ENCODE assay signal across 30 cellular contexts in the genomic region with DNA sequence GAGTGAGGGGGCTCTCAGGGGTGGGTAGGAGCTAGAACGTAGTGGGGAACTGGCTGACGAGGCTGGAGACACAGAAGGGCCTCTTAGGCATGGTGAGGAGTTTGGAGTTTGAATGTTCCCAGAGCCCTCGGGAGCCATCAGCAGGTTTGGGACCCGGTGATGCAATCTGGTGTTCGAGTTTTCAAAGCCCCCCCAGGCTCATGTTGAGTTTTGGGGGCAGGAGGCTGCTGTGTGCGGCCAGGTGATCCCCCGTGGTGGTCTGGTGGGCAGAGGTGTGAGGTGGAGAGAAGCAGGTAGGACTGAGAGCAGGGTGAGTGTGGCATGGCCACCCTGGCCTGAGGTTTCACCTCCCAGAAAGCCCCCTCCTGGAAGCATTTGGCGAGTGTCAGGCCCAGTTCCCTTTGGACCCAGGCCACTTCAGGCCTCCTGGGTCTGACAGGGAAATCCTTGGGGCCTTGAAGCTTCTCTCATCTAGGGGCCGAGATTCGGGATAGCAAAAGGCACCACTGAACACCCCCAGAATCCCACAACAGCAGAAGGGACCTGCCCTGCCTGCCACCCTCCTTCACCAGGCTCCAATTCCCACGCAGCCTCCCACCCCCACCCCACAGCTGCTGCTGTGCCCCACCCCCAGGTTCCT. TPM values are rescaled to one million over a fixed set of nuclear protein-coding genes. Genes with fewer than 3 reads are reported as not detected.
A peak's percentile ranks its signal among the peaks of the same experiment; 100 is the strongest.
DNase-seq lines count a peak whose midpoint lies in the region; ATAC-seq, FAIRE-seq and TF ChIP-seq lines count a peak whose summit lies in the region.
"Had no signal": no experiment of that assay in that cellular context is flagged by ENCODE, and none has a peak within 500 bp of the region (broad histone marks: within the 10 kb centered on the region; RNA-seq: fewer than 3 reads in every experiment).

No MANE protein-coding gene starts in this region.

- intact Hi-C loops in GM12878 (cut with micrococcal nuclease; ENCODE audit: unreplicated experiment), result no loop called here
- intact Hi-C loops in activated CD4-positive, alpha-beta T cell treated with anti-CD3 and anti-CD28 coated beads for 36 hours (cut with DNase I, micrococcal nuclease), result loop anchor here in 1 of 2 experiments (5.0 kb wide), 1 partner anchor 202 kb away; a partner anchor contains a TSS

- no peak overlapping the region for H3K23ac ChIP-seq in mesendoderm (ENCODE audit: low read length)

- H3K9me3 ChIP-seq in BLaER1, result no peaks in the 10 kb centered on the region
- no peaks in the 10 kb centered on the region for H3K9me3 ChIP-seq in GM12878 (replicated peaks; ENCODE audit: control insufficient read depth, insufficient read depth, low read length)
- H3K9me3 ChIP-seq: testis had no signal

- SMC1A ChIA-PET in GM12878 (lab: Charles Lee; ENCODE audit: uncharacterized antibody, unreplicated experiment), result no interaction called here

- H3K27ac ChIP-seq in BLaER1 (peak overlapping the region; percentile 55; the same call in 1 of the 2 replicates), GM23338 (ENCODE audit: low read depth) (no peak overlapping the region), GM12878 (ENCODE audit: control insufficient read depth, insufficient read depth) (no peak overlapping the region), mesendoderm (ENCODE audit: low read depth, low read length) (no peak overlapping the region)
- H3K27ac ChIP-seq: neural progenitor cell, testis, WERI-Rb-1 had no signal

- H2BK120ac ChIP-seq in mesendoderm (ENCODE audit: low read depth, low read length), result no peak overlapping the region

- no peak for TF ChIP-seq RAD21 in GM12878 (IDR thresholded peaks at IDR 0.05; ENCODE audit: insufficient read depth, low read depth, low read length)

- H3K9me2 ChIP-seq in GM23338 (ENCODE audit: insufficient read depth), result no peaks in the 10 kb centered on the region

- DNase-seq in GM23338 (ENCODE audit: low spot score) (peak; percentile 1), GM12878 (ENCODE audit: low read depth, low spot score) (no peak), mesendoderm (no peak), HTR-8/SVneo (ENCODE audit: insufficient read length, low spot score) (no peak)
- DNase-seq in activated CD4-positive, alpha-beta T cell treated with anti-CD3 and anti-CD28 coated beads for 36 hours, result no peak
- DNase-seq: activated CD4-positive, alpha-beta T cell treated with anti-CD3 and anti-CD28 coated beads for 48 hours; activated CD8-positive, alpha-beta memory T cell treated with anti-CD3 and anti-CD28 coated beads for 24 hours; activated effector memory CD4-positive, alpha-beta T cell treated with Interleukin-2 at 50 U/mL for 16 hours; activated naive CD8-positive, alpha-beta T cell treated with anti-CD3 and anti-CD28 coated beads for 36 hours; activated T-cell treated with anti-CD3 and anti-CD28 coated beads for 4 hours; aorta; cortex of kidney; effector memory CD8-positive, alpha-beta T cell; erythroblast; left colon; NCI-H1694; NCI-H446 treated with DMSO at 0.1 percent for 48 hours; NCI-H774; stimulated activated CD8-positive, alpha-beta memory T cell treated with anti-CD3 and anti-CD28 coated beads, Interleukin-4, amount 100 ng/mL, for 48 hours; testis; WERI-Rb-1 had no signal

- H3K27ac Mint-ChIP-seq in GM23338, result no peak overlapping the region
- H3K27ac Mint-ChIP-seq in activated CD4-positive, alpha-beta T cell treated with anti-CD3 and anti-CD28 coated beads for 36 hours, result no peak overlapping the region
- H3K27ac Mint-ChIP-seq: activated naive CD8-positive, alpha-beta T cell treated with anti-CD3 and anti-CD28 coated beads for 36 hours; stimulated activated naive CD8-positive, alpha-beta T cell treated with anti-CD3 and anti-CD28 coated beads, Interleukin-15, Interleukin-2, amounts not matched to agents 100 ng/mL and 50 ng/mL, for 24 hours had no signal

- H3K79me1 ChIP-seq in mesendoderm (ENCODE audit: low read length), result peaks cover 3% of the 10 kb centered on the region

- peaks cover 29% of the 10 kb centered on the region for H3F3A ChIP-seq in GM23338 (replicated peaks; ENCODE audit: low read depth)

- TF ChIP-seq CTCF in GM23338 (conservative IDR thresholded peaks at IDR 0.05; ENCODE audit: low read depth in 2 of 2), result no peak
- TF ChIP-seq CTCF in GM12878 (IDR thresholded peaks at IDR 0.05 in 2 of 3, conservative IDR thresholded peaks at IDR 0.05 in 1 of 3; ENCODE audit: control insufficient read depth in 2 of 3, extremely low read depth in 1 of 3, insufficient read depth in 1 of 3, low read depth in 3 of 3, low read length in 3 of 3), result no peak

- TF ChIP-seq POLR2A in GM12878 (IDR thresholded peaks at IDR 0.05; ENCODE audit: low read depth, low read length), result peak; percentile 56

- H4K20me1 ChIP-seq in BLaER1, result peaks cover 13% of the 10 kb centered on the region
- H4K20me1 ChIP-seq in GM23338 (replicated peaks; ENCODE audit: insufficient read depth), result peaks cover 5% of the 10 kb centered on the region
- no peaks in the 10 kb centered on the region for H4K20me1 ChIP-seq in GM12878 (ENCODE audit: control insufficient read depth, insufficient read depth)

- no peaks in the 10 kb centered on the region for H3K9me3 Mint-ChIP-seq in GM23338
- H3K9me3 Mint-ChIP-seq in activated CD4-positive, alpha-beta T cell treated with anti-CD3 and anti-CD28 coated beads for 36 hours (ENCODE audit: low read depth), result no peaks in the 10 kb centered on the region
- H3K9me3 Mint-ChIP-seq: activated naive CD8-positive, alpha-beta T cell treated with anti-CD3 and anti-CD28 coated beads for 36 hours; effector memory CD8-positive, alpha-beta T cell; neural progenitor cell; stimulated activated naive CD8-positive, alpha-beta T cell treated with anti-CD3 and anti-CD28 coated beads, Interleukin-15, Interleukin-2, amounts not matched to agents 100 ng/mL and 50 ng/mL, for 24 hours had no signal

- H3K27me3 ChIP-seq in BLaER1 (no peaks in the 10 kb centered on the region), GM23338 (ENCODE audit: insufficient read depth) (0 out of 2 replicates have a peak, but pooled peaks cover 3% of the 10 kb centered on the region), GM12878 (replicated peaks in 1 of 2; ENCODE audit: control insufficient read depth in 2 of 2, insufficient read depth in 2 of 2, low read length in 1 of 2) (no peaks in the 10 kb centered on the region), mesendoderm (ENCODE audit: insufficient read depth, low read length, poor library complexity) (no peaks in the 10 kb centered on the region)
- H3K27me3 ChIP-seq: neural progenitor cell, testis had no signal

- H4K5ac ChIP-seq in mesendoderm (ENCODE audit: low read length), result no peak overlapping the region

- H3K9ac ChIP-seq in BLaER1 (no peak overlapping the region), GM12878 (ENCODE audit: control insufficient read depth, insufficient read depth, low read length) (no peak overlapping the region), mesendoderm (ENCODE audit: low read length) (no peak overlapping the region)
- H3K9ac ChIP-seq: neural progenitor cell had no signal

- peaks cover 5% of the 10 kb centered on the region; the same call in 1 of the 2 replicates for H3K79me2 ChIP-seq in GM23338 (replicated peaks; ENCODE audit: insufficient read depth)
- H3K79me2 ChIP-seq in GM12878 (ENCODE audit: control insufficient read depth, insufficient read depth, low read length), result peaks cover 6% of the 10 kb centered on the region
- no peaks in the 10 kb centered on the region for H3K79me2 ChIP-seq in mesendoderm (ENCODE audit: control insufficient read depth, insufficient read depth, low read length)

- H3K56ac ChIP-seq in mesendoderm (ENCODE audit: low read length), result peak overlapping the region; percentile 42

- H2AFZ ChIP-seq in GM23338 (no peak overlapping the region), GM12878 (ENCODE audit: control insufficient read depth, low read depth, low read length) (no peak overlapping the region)
- H2AFZ ChIP-seq: neural progenitor cell had no signal

- H2AK5ac ChIP-seq in mesendoderm (ENCODE audit: low read length), result no peak overlapping the region

- peaks cover 32% of the 10 kb centered on the region for H3K36me3 Mint-ChIP-seq in GM23338 (ENCODE audit: low read depth)
- H3K36me3 Mint-ChIP-seq in activated CD4-positive, alpha-beta T cell treated with anti-CD3 and anti-CD28 coated beads for 36 hours (ENCODE audit: low read depth), result peaks cover 12% of the 10 kb centered on the region

- H3K4me2 ChIP-seq in BLaER1 (peak overlapping the region; percentile 32; the same call in 1 of the 2 replicates), GM23338 (peak overlapping the region; percentile 73; the same call in 1 of the 2 replicates), GM12878 (ENCODE audit: control insufficient read depth, insufficient read depth) (no peak overlapping the region), mesendoderm (ENCODE audit: low read length) (no peak overlapping the region)
- H3K4me2 ChIP-seq: neural progenitor cell had no signal

- WGBS in GM12878 (ENCODE audit: insufficient coverage, insufficient replicate concordance, low lambda C conversion rate, missing lambda C conversion rate), result 52% methylated on average over 11 of the region's 11 CpGs
- no CpG with 5 or more reads among the region's 11 CpGs for WGBS in mesendoderm (ENCODE audit: extremely low coverage, insufficient coverage, low lambda C conversion rate)

- H3K4me3 ChIP-seq in BLaER1 (no peak overlapping the region), GM23338 (no peak overlapping the region), GM12878 (no peak overlapping the region), mesendoderm (ENCODE audit: low read length) (no peak overlapping the region)
- H3K4me3 ChIP-seq: neural progenitor cell had no signal

- peaks cover 46% of the 10 kb centered on the region for H3K4me1 Mint-ChIP-seq in GM23338
- peaks cover 8% of the 10 kb centered on the region for H3K4me1 Mint-ChIP-seq in activated CD4-positive, alpha-beta T cell treated with anti-CD3 and anti-CD28 coated beads for 36 hours

- H3K36me3 ChIP-seq in BLaER1 (peaks cover 43% of the 10 kb centered on the region), GM23338 (ENCODE audit: insufficient read depth) (no peaks in the 10 kb centered on the region), GM12878 (ENCODE audit: control insufficient read depth in 2 of 2, insufficient read depth in 2 of 2, low read length in 1 of 2) (peaks cover 3 to 23% of the 10 kb centered on the region in 2 experiments), mesendoderm (ENCODE audit: control insufficient read depth, insufficient read depth, low read length) (peaks cover 4% of the 10 kb centered on the region)
- H3K36me3 ChIP-seq: neural progenitor cell had no signal

- H3K18ac ChIP-seq in mesendoderm (ENCODE audit: low read length), result no peak overlapping the region

- H2BK5ac ChIP-seq in mesendoderm (ENCODE audit: low read length), result no peak overlapping the region

- FAIRE-seq in GM12878 (lab: Jason Lieb, UNC) (no peak), HTR-8/SVneo (lab: Jason Lieb, UNC) (no peak)
- FAIRE-seq: G401.6, GM19239, RCC 7860 had no signal

- no peak overlapping the region for H4K8ac ChIP-seq in mesendoderm (ENCODE audit: low read depth, low read length)

- H3K27me3 Mint-ChIP-seq in GM23338 (ENCODE audit: insufficient read depth, low read depth, poor library complexity), result peaks cover 14% of the 10 kb centered on the region
- H3K27me3 Mint-ChIP-seq in activated CD4-positive, alpha-beta T cell treated with anti-CD3 and anti-CD28 coated beads for 36 hours, result no peaks in the 10 kb centered on the region
- H3K27me3 Mint-ChIP-seq: activated naive CD8-positive, alpha-beta T cell treated with anti-CD3 and anti-CD28 coated beads for 36 hours; effector memory CD8-positive, alpha-beta T cell; stimulated activated naive CD8-positive, alpha-beta T cell treated with anti-CD3 and anti-CD28 coated beads, Interleukin-15, Interleukin-2, amounts not matched to agents 100 ng/mL and 50 ng/mL, for 24 hours had no signal

- ATAC-seq in GM23338 (no peak), GM12878 (no peak), HG03025 (IDR thresholded peaks at IDR 0.05; ENCODE audit: low FRiP score, unreplicated experiment) (no peak)
- no peak for ATAC-seq in activated CD4-positive, alpha-beta T cell treated with anti-CD3 and anti-CD28 coated beads for 36 hours
- ATAC-seq: effector memory CD8-positive, alpha-beta T cell; left colon; sciatic nerve had no signal

- H3K4me3 Mint-ChIP-seq in GM23338, result no peak overlapping the region
- no peak overlapping the region for H3K4me3 Mint-ChIP-seq in activated CD4-positive, alpha-beta T cell treated with anti-CD3 and anti-CD28 coated beads for 36 hours
- H3K4me3 Mint-ChIP-seq: activated naive CD8-positive, alpha-beta T cell treated with anti-CD3 and anti-CD28 coated beads for 36 hours; effector memory CD8-positive, alpha-beta T cell; stimulated activated naive CD8-positive, alpha-beta T cell treated with anti-CD3 and anti-CD28 coated beads, Interleukin-15, Interleukin-2, amounts not matched to agents 100 ng/mL and 50 ng/mL, for 24 hours had no signal

- RAD21 ChIA-PET in GM12878 (lab: Charles Lee; ENCODE audit: unreplicated experiment), result interaction anchor here (0.6 to 1.2 kb wide), 4 partner anchors 9 to 217 kb away, joined by 3 to 5 read pairs (median 4); a partner anchor contains a TSS

- no peak overlapping the region for H3K4ac ChIP-seq in mesendoderm (ENCODE audit: low read depth, low read length)

- H2BK15ac ChIP-seq in mesendoderm (replicated peaks; ENCODE audit: low read depth), result no peak overlapping the region

- in situ Hi-C loops in GM12878 (cut with MboI), result loop anchor here (5.0 to 25.0 kb wide), 7 partner anchors 112 to 1507 kb away; a partner anchor contains a TSS

- CTCF ChIA-PET in GM12878 (lab: Yijun Ruan, JAX), result interaction anchor here (0.9 to 3.6 kb wide), 2 partner anchors 114 to 429 kb away, joined by 4 to 38 read pairs; a partner anchor contains a TSS
- CTCF ChIA-PET in activated CD4-positive, alpha-beta T cell treated with anti-CD3 and anti-CD28 coated beads for 36 hours (lab: Charles Lee), result interaction anchor here (0.9 to 4.6 kb wide), 3 partner anchors 8 to 115 kb away, joined by 3 to 48 read pairs (median 30); a partner anchor contains a TSS

- peaks cover 77% of the 10 kb centered on the region for H3K4me1 ChIP-seq in BLaER1
- peaks cover 6% of the 10 kb centered on the region; the same call in 1 of the 2 replicates for H3K4me1 ChIP-seq in GM23338 (ENCODE audit: insufficient read depth)
- H3K4me1 ChIP-seq in GM12878 (ENCODE audit: control insufficient read depth, insufficient read depth, low read length), result peaks cover 19% of the 10 kb centered on the region
- H3K4me1 ChIP-seq in mesendoderm (ENCODE audit: control insufficient read depth, low read depth, low read length), result no peaks in the 10 kb centered on the region

- POLR2A ChIA-PET in GM12878 (lab: Charles Lee), result interaction anchor here (0.6 to 1.5 kb wide), 4 partner anchors 17 to 90 kb away, joined by 3 to 4 read pairs (median 4); no protein-coding TSS in a partner anchor
- POLR2A ChIA-PET in activated CD4-positive, alpha-beta T cell treated with anti-CD3 and anti-CD28 coated beads for 36 hours (lab: Charles Lee), result no interaction called here

- no peak for TF ChIP-seq EP300 in GM12878 (IDR thresholded peaks at IDR 0.05; ENCODE audit: borderline replicate concordance in 1 of 2, control insufficient read depth in 1 of 2, low read depth in 2 of 2, low read length in 2 of 2)

- no TSS peak for BruUV-seq in GM12878 (replicated peaks; lab: Mats Ljungman, UMichigan)

RNA-seq across cellular contexts. Expression of a gene that starts 1.2 kb away (rescaled TPM):
- total RNA-seq in GM23338 (2014; rRNA removed; shearing (Covaris generic)), result 0.85 and 3.5 TPM in 2 replicates
- polyA plus RNA-seq in GM23338 (2016; fragmentation: Nextera tagmentation; extraction: Ambion mirVana), result 3.7 and 6.5 TPM in 2 replicates
- 6.9 and 7.3 TPM in 2 replicates for total RNA-seq in GM12878 (2013; cell fraction: nucleolus; rRNA removed)
- total RNA-seq in GM12878 (2014; rRNA removed), result 0.96 and 0.98 TPM in 2 replicates
- 1.2 and 1.4 TPM in 2 replicates for total RNA-seq in GM12878 (2014; rRNA removed; fragmentation: Illumina TruSeq; extraction: Trizol)
- total RNA-seq in GM12878 (2021), result 5.6 and 5.9 TPM in 2 replicates
- polyA plus RNA-seq in GM12878 (2011; ENCODE audit: low read depth), result 1.0 TPM
- 2.4 and 2.6 TPM in 2 replicates for polyA plus RNA-seq in GM12878 (2011; rRNA removed)
- 1.6 and 4.3 TPM in 2 replicates for polyA plus RNA-seq in GM12878 (2011; cell fraction: cytosol; rRNA removed)
- polyA plus RNA-seq in GM12878 (2011; cell fraction: nucleus; rRNA removed), result 37.2 and 59.5 TPM in 2 replicates
- 3.6 and 5.1 TPM in 2 replicates for polyA plus RNA-seq in GM12878 (2012)
- 4.6 and 5.2 TPM in 2 replicates for polyA plus RNA-seq in GM12878 (2014; fragmentation: Illumina TruSeq; extraction: Trizol)
- polyA plus RNA-seq in GM12878 (2014; fragmentation: Nextera tagmentation; extraction: Ambion mirVana), result under 1 TPM; 0.05 to 0.08 TPM
- polyA plus RNA-seq in GM12878 (2014; rRNA removed), result 5.5 and 6.2 TPM in 2 replicates
- polyA plus RNA-seq in GM12878 (2016; fragmentation: Nextera tagmentation; extraction: Ambion mirVana), result 1 to 10 TPM; 6.3 to 6.9 TPM
- 0.95 and 1.4 TPM in 2 replicates for polyA minus RNA-seq in GM12878 (2011; rRNA and poly(A)+ RNA removed)
- polyA minus RNA-seq in GM12878 (2011; cell fraction: cytosol; rRNA and poly(A)+ RNA removed), result 1.2 and 1.4 TPM in 2 replicates
- polyA minus RNA-seq in GM12878 (2011; cell fraction: nucleus; rRNA and poly(A)+ RNA removed), result 1.8 and 7.4 TPM in 2 replicates
- polyA plus RNA-seq in mesendoderm (2013, experiment 1 of 2), result 2.9 TPM
- 2.8 TPM for polyA plus RNA-seq in mesendoderm (2013, experiment 2 of 2)
- total RNA-seq in activated CD4-positive, alpha-beta T cell treated with anti-CD3 and anti-CD28 coated beads for 36 hours, result 10 to 100 TPM; 10.7 to 11.4 TPM

RNA-seq across cellular contexts. Expression of a gene that starts 8.2 kb away (rescaled TPM):
- 17.0 and 21.6 TPM in 2 replicates for total RNA-seq in GM23338 (2014; rRNA removed; shearing (Covaris generic))
- polyA plus RNA-seq in GM23338 (2016; fragmentation: Nextera tagmentation; extraction: Ambion mirVana) (4.0 and 5.0 TPM in 2 replicates), GM12878 (2011; rRNA removed) (not detected in 2 replicates), GM12878 (2014; fragmentation: Illumina TruSeq; extraction: Trizol) (not detected in 2 replicates), GM12878 (2014; fragmentation: Nextera tagmentation; extraction: Ambion mirVana) (not detected), GM12878 (2014; rRNA removed) (0.08 TPM in 1 of 2 replicates, not detected in the other), GM12878 (2016; fragmentation: Nextera tagmentation; extraction: Ambion mirVana) (under 1 TPM in 1 of 2 experiments, not detected in 1; 0.05 TPM)
- total RNA-seq in GM12878 (2013; cell fraction: nucleolus; rRNA removed), result 0.34 and 0.77 TPM in 2 replicates
- total RNA-seq in GM12878 (2014; rRNA removed) (0.06 TPM in 1 of 2 replicates, not detected in the other), GM12878 (2014; rRNA removed; fragmentation: Illumina TruSeq; extraction: Trizol) (not detected in 2 replicates), GM12878 (2021) (0.05 TPM in 1 of 2 replicates, not detected in the other)
- polyA plus RNA-seq in GM12878 (2011; ENCODE audit: low read depth), result not detected
- polyA plus RNA-seq in GM12878 (2011; cell fraction: cytosol; rRNA removed), result 0.05 TPM in 1 of 2 replicates, not detected in the other
- polyA plus RNA-seq in GM12878 (2011; cell fraction: nucleus; rRNA removed), result 0.12 and 0.16 TPM in 2 replicates
- polyA plus RNA-seq in GM12878 (2012), result 0.11 and 0.12 TPM in 2 replicates
- polyA minus RNA-seq in GM12878 (2011; rRNA and poly(A)+ RNA removed), result not detected in 2 replicates
- polyA minus RNA-seq in GM12878 (2011; cell fraction: cytosol; rRNA and poly(A)+ RNA removed), result not detected in 2 replicates
- polyA minus RNA-seq in GM12878 (2011; cell fraction: nucleus; rRNA and poly(A)+ RNA removed), result not detected in 2 replicates
- 1.5 TPM for polyA plus RNA-seq in mesendoderm (2013, experiment 1 of 2)
- 1.6 TPM for polyA plus RNA-seq in mesendoderm (2013, experiment 2 of 2)
- total RNA-seq in activated CD4-positive, alpha-beta T cell treated with anti-CD3 and anti-CD28 coated beads for 36 hours, result under 1 TPM; 0.19 to 0.27 TPM
- total RNA-seq: glomerular endothelial cell had no signal

RNA-seq across cellular contexts. Expression of a gene that starts 13.9 kb away (rescaled TPM):
- 37.6 and 143 TPM in 2 replicates for total RNA-seq in GM23338 (2014; rRNA removed; shearing (Covaris generic))
- polyA plus RNA-seq in GM23338 (2016; fragmentation: Nextera tagmentation; extraction: Ambion mirVana) (598 and 619 TPM in 2 replicates), GM12878 (2011; rRNA removed) (282 and 475 TPM in 2 replicates), GM12878 (2014; fragmentation: Illumina TruSeq; extraction: Trizol) (53.4 and 224 TPM in 2 replicates), GM12878 (2014; fragmentation: Nextera tagmentation; extraction: Ambion mirVana) (100 to 1,000 TPM; 232 to 449 TPM), GM12878 (2014; rRNA removed) (528 and 564 TPM in 2 replicates), GM12878 (2016; fragmentation: Nextera tagmentation; extraction: Ambion mirVana) (100 to 1,000 TPM; 566 to 586 TPM)
- 144 and 157 TPM in 2 replicates for total RNA-seq in GM12878 (2013; cell fraction: nucleolus; rRNA removed)
- total RNA-seq in GM12878 (2014; rRNA removed) (263 and 284 TPM in 2 replicates), GM12878 (2014; rRNA removed; fragmentation: Illumina TruSeq; extraction: Trizol) (303 and 329 TPM in 2 replicates), GM12878 (2021) (462 and 473 TPM in 2 replicates)
- polyA plus RNA-seq in GM12878 (2011; ENCODE audit: low read depth), result 1,149 TPM
- polyA plus RNA-seq in GM12878 (2011; cell fraction: cytosol; rRNA removed), result 834 and 1,057 TPM in 2 replicates
- polyA plus RNA-seq in GM12878 (2011; cell fraction: nucleus; rRNA removed), result 373 and 417 TPM in 2 replicates
- polyA plus RNA-seq in GM12878 (2012), result 244 and 350 TPM in 2 replicates
- 117 and 160 TPM in 2 replicates for polyA minus RNA-seq in GM12878 (2011; rRNA and poly(A)+ RNA removed)
- polyA minus RNA-seq in GM12878 (2011; cell fraction: cytosol; rRNA and poly(A)+ RNA removed), result 69.2 and 95.4 TPM in 2 replicates
- polyA minus RNA-seq in GM12878 (2011; cell fraction: nucleus; rRNA and poly(A)+ RNA removed), result 44.1 and 69.0 TPM in 2 replicates
- polyA plus RNA-seq in mesendoderm (2013, experiment 1 of 2), result 203 TPM
- polyA plus RNA-seq in mesendoderm (2013, experiment 2 of 2), result 202 TPM
- total RNA-seq in activated CD4-positive, alpha-beta T cell treated with anti-CD3 and anti-CD28 coated beads for 36 hours, result 100 to 1,000 TPM; 310 to 323 TPM

RNA-seq across cellular contexts. Expression of a gene that starts 14.6 kb away (rescaled TPM):
- 4.5 and 4.9 TPM in 2 replicates for total RNA-seq in GM23338 (2014; rRNA removed; shearing (Covaris generic))
- 0.28 and 0.63 TPM in 2 replicates for polyA plus RNA-seq in GM23338 (2016; fragmentation: Nextera tagmentation; extraction: Ambion mirVana)
- 10.2 and 12.0 TPM in 2 replicates for total RNA-seq in GM12878 (2013; cell fraction: nucleolus; rRNA removed)
- total RNA-seq in GM12878 (2014; rRNA removed), result 0.82 and 1.6 TPM in 2 replicates
- 0.49 and 0.55 TPM in 2 replicates for total RNA-seq in GM12878 (2014; rRNA removed; fragmentation: Illumina TruSeq; extraction: Trizol)
- total RNA-seq in GM12878 (2021), result 2.3 and 2.9 TPM in 2 replicates
- polyA plus RNA-seq in GM12878 (2011; ENCODE audit: low read depth), result 0.58 TPM
- polyA plus RNA-seq in GM12878 (2011; rRNA removed), result 0.76 and 1.5 TPM in 2 replicates
- 3.1 and 4.8 TPM in 2 replicates for polyA plus RNA-seq in GM12878 (2011; cell fraction: cytosol; rRNA removed)
- 12.7 and 13.5 TPM in 2 replicates for polyA plus RNA-seq in GM12878 (2011; cell fraction: nucleus; rRNA removed)
- polyA plus RNA-seq in GM12878 (2012), result 1.7 and 2.8 TPM in 2 replicates
- 0.06 TPM in 1 of 2 replicates, not detected in the other for polyA plus RNA-seq in GM12878 (2014; fragmentation: Illumina TruSeq; extraction: Trizol)
- polyA plus RNA-seq in GM12878 (2014; fragmentation: Nextera tagmentation; extraction: Ambion mirVana), result not detected
- polyA plus RNA-seq in GM12878 (2014; rRNA removed), result 3.6 and 3.7 TPM in 2 replicates
- polyA plus RNA-seq in GM12878 (2016; fragmentation: Nextera tagmentation; extraction: Ambion mirVana), result under 1 TPM; 0.38 to 0.47 TPM
- polyA minus RNA-seq in GM12878 (2011; rRNA and poly(A)+ RNA removed), result 1.7 and 5.9 TPM in 2 replicates
- polyA minus RNA-seq in GM12878 (2011; cell fraction: cytosol; rRNA and poly(A)+ RNA removed), result 2.1 and 3.7 TPM in 2 replicates
- 13.4 and 18.7 TPM in 2 replicates for polyA minus RNA-seq in GM12878 (2011; cell fraction: nucleus; rRNA and poly(A)+ RNA removed)
- polyA plus RNA-seq in mesendoderm (2013, experiment 1 of 2), result 0.77 TPM
- polyA plus RNA-seq in mesendoderm (2013, experiment 2 of 2), result 0.67 TPM
- total RNA-seq in activated CD4-positive, alpha-beta T cell treated with anti-CD3 and anti-CD28 coated beads for 36 hours, result 1 to 10 TPM; 3.8 to 4.4 TPM

Comparison
In these comparisons a context has a peak if more than half of its experiments do, and no peak if none do; other contexts are left out.
1. H3K4me2 ChIP-seq: peak in BLaER1 (single experiment) and GM23338 (single experiment); none in GM12878 (single experiment) and mesendoderm (single experiment).
2. RNA of a gene that starts 8.2 kb away (total RNA-seq): 17.0 to 21.6 TPM in GM23338; 0.19 to 0.27 TPM in activated CD4-positive, alpha-beta T cell treated with anti-CD3 and anti-CD28 coated beads for 36 hours and 0.05 to 0.77 TPM in GM12878; every median in the first group is over 10 times any median in the second.